29 cellular contexts compared by ENCODE assay signal in genomic region chr12:65667932-65668331, GRCh38.
DNase-seq lines count a peak whose midpoint lies in the region; ATAC-seq, FAIRE-seq and TF ChIP-seq lines count a peak whose summit lies in the region.
"Had no signal": no experiment of that assay in that cellular context is flagged by ENCODE, and none has a peak within 500 bp of the region (broad histone marks: within the 10 kb centered on the region; RNA-seq: fewer than 3 reads in every experiment).

No MANE protein-coding gene starts in this region.

- H3K4me2 ChIP-seq in SK-N-SH: peak overlapping the region; percentile 56
- no peak overlapping the region for H3K4me2 ChIP-seq in endothelial cell of umbilical vein (ENCODE audit: insufficient read depth, low read length)
- peak overlapping the region; percentile 7 for H3K4me2 ChIP-seq in neural progenitor cell
- H3K4me2 ChIP-seq: PC-9 had no signal

- TF ChIP-seq EP300 in SK-N-SH (IDR thresholded peaks at IDR 0.05; ENCODE audit: borderline replicate concordance in 1 of 2, low read depth in 1 of 2, low read length in 1 of 2) (no peak), upper lobe of left lung (IDR thresholded peaks at IDR 0.05) (no peak)

- H3K4me3 ChIP-seq in SK-N-SH (ENCODE audit: low read depth in 2 of 2, low read length in 1 of 2) (no peak overlapping the region), endothelial cell of umbilical vein (replicated peaks in 1 of 3; ENCODE audit: insufficient read depth in 1 of 3, low read depth in 1 of 3, low read length in 3 of 3) (no peak overlapping the region), neural progenitor cell (no peak overlapping the region), upper lobe of left lung (no peak overlapping the region)
- H3K4me3 ChIP-seq: GM23248, left ventricle myocardium inferior, PC-9, skin epidermis, testis had no signal

- no peaks in the 10 kb centered on the region for H3K36me3 Mint-ChIP-seq in neural progenitor cell
- no peaks in the 10 kb centered on the region for H3K36me3 Mint-ChIP-seq in progenitor cell of endocrine pancreas (ENCODE audit: insufficient read depth)
- H3K36me3 Mint-ChIP-seq: activated CD4-positive, alpha-beta memory T cell treated with anti-CD3 and anti-CD28 coated beads for 36 hours; mesothelial cell of epicardium; naive thymus-derived CD4-positive, alpha-beta T cell had no signal

- no peaks in the 10 kb centered on the region for H3K79me2 ChIP-seq in SK-N-SH (ENCODE audit: insufficient read depth)
- no peaks in the 10 kb centered on the region for H3K79me2 ChIP-seq in endothelial cell of umbilical vein (ENCODE audit: control insufficient read depth, insufficient read depth, low read length)
- H3K79me2 ChIP-seq in neural progenitor cell (ENCODE audit: low read depth): no peaks in the 10 kb centered on the region

- H3K4me1 Mint-ChIP-seq in neural progenitor cell (peaks cover 2% of the 10 kb centered on the region), progenitor cell of endocrine pancreas (ENCODE audit: low read depth) (peaks cover 3% of the 10 kb centered on the region)

- peaks cover 48% of the 10 kb centered on the region for H3F3A ChIP-seq in SK-N-SH (replicated peaks; ENCODE audit: insufficient read depth)
- no peaks in the 10 kb centered on the region for H3F3A ChIP-seq in neural progenitor cell (ENCODE audit: low read depth)

- no peaks in the 10 kb centered on the region for H3K9me1 ChIP-seq in endothelial cell of umbilical vein (replicated peaks; ENCODE audit: control insufficient read depth, extremely low read depth, insufficient read depth, low read length)

- H3K9ac ChIP-seq in SK-N-SH: peak overlapping the region; percentile 63
- no peak overlapping the region for H3K9ac ChIP-seq in endothelial cell of umbilical vein (replicated peaks; ENCODE audit: extremely low read depth, insufficient read depth, low read length)
- H3K9ac ChIP-seq in neural progenitor cell: no peak overlapping the region
- H3K9ac ChIP-seq: GM23248 had no signal

- H3K27me3 ChIP-seq in SK-N-SH (ENCODE audit: insufficient read depth) (no peaks in the 10 kb centered on the region), endothelial cell of umbilical vein (ENCODE audit: control insufficient read depth in 2 of 2, insufficient read depth in 2 of 2, low read length in 2 of 2) (no peaks in the 10 kb centered on the region), neural progenitor cell (no peaks in the 10 kb centered on the region), upper lobe of left lung (no peaks in the 10 kb centered on the region)
- H3K27me3 ChIP-seq: testis had no signal

- DNase-seq in NCI-H82 (lab: John Stamatoyannopoulos, UW) (peak; percentile 15), NCI-H82 treated with DMSO at 0.1 percent for 48 hours (lab: John Stamatoyannopoulos, UW; ENCODE audit: unreplicated experiment) (no peak), SK-N-SH (no peak), endothelial cell of umbilical vein (ENCODE audit: low read depth, low spot score) (no peak), neural progenitor cell (ENCODE audit: low spot score) (no peak), upper lobe of left lung (no peak), progenitor cell of endocrine pancreas (ENCODE audit: low spot score, unreplicated experiment) (no peak)
- DNase-seq in stimulated activated CD4-positive, alpha-beta T cell treated with anti-CD3 and anti-CD28 coated beads, Interleukin-4, amount 100 ng/mL, for 1 hour: no peak
- DNase-seq: activated CD4-positive, alpha-beta memory T cell treated with anti-CD3 and anti-CD28 coated beads for 36 hours; activated CD4-positive, alpha-beta T cell treated with anti-CD3 and anti-CD28 coated beads for 1 hour; activated T-cell treated with anti-CD3 and anti-CD28 coated beads, Interleukin-2, amount 50 U/mL, for 72 hours; Caco-2; GM23248; head of caudate nucleus; left ventricle myocardium inferior; naive thymus-derived CD4-positive, alpha-beta T cell; NCI-H1092; NCI-H1694; NCI-H510A; PC-9; Right ventricle myocardium superior; stimulated activated naive CD4-positive, alpha-beta T cell treated with Interleukin-2 at 50 U/mL for 16 hours; testis had no signal

- intact Hi-C loops in endothelial cell of umbilical vein (cut with micrococcal nuclease): no loop called here

- BruUV-seq in endothelial cell of umbilical vein (replicated peaks; lab: Mats Ljungman, UMichigan): no TSS peak

- no peaks in the 10 kb centered on the region for H4K20me1 ChIP-seq in SK-N-SH (ENCODE audit: insufficient read depth)
- no peaks in the 10 kb centered on the region for H4K20me1 ChIP-seq in endothelial cell of umbilical vein (replicated peaks; ENCODE audit: control insufficient read depth, extremely low read depth, insufficient read depth, low read length)
- no peaks in the 10 kb centered on the region for H4K20me1 ChIP-seq in neural progenitor cell (ENCODE audit: low read depth)

- dilution Hi-C loops in endothelial cell of umbilical vein (cut with MboI; ENCODE audit: extremely low pct_ligation_motif_present, low sequenced_read_pairs): no loop called here

- POLR2A ChIA-PET in SK-N-SH (lab: Yijun Ruan, JAX): no interaction called here
- POLR2A ChIA-PET in endothelial cell of umbilical vein (lab: Charles Lee): no interaction called here

- H2AFZ ChIP-seq in SK-N-SH (ENCODE audit: low read depth) (peak overlapping the region; percentile 58; the same call in 1 of the 2 replicates), endothelial cell of umbilical vein (ENCODE audit: low read depth, low read length) (peak overlapping the region; percentile 62), neural progenitor cell (replicated peaks) (peak overlapping the region; percentile 19)
- H2AFZ ChIP-seq: GM23248, PC-9 had no signal

- TF ChIP-seq CTCF in SK-N-SH (IDR thresholded peaks at IDR 0.05): no peak
- no peak for TF ChIP-seq CTCF in endothelial cell of umbilical vein (IDR thresholded peaks at IDR 0.05; ENCODE audit: extremely low read depth in 1 of 2, insufficient read depth in 1 of 2, low read depth in 1 of 2, low read length in 2 of 2)
- no peak for TF ChIP-seq CTCF in neural progenitor cell (IDR thresholded peaks at IDR 0.05)
- no peak for TF ChIP-seq CTCF in upper lobe of left lung (IDR thresholded peaks at IDR 0.05)
- no peak for TF ChIP-seq CTCF in progenitor cell of endocrine pancreas (IDR thresholded peaks at IDR 0.05; ENCODE audit: unreplicated experiment)

- H3K27ac ChIP-seq in SK-N-SH (ENCODE audit: low read depth in 2 of 2, low read length in 1 of 2) (peak overlapping the region; percentile 69 to 94; a peak in 3 of 4 replicates), endothelial cell of umbilical vein (ENCODE audit: insufficient read depth, low read depth, low read length) (no peak overlapping the region), neural progenitor cell (peak overlapping the region; percentile 2), upper lobe of left lung (no peak overlapping the region)
- H3K27ac ChIP-seq: 22Rv1, C4-2B, GM23248, left ventricle myocardium inferior, PC-9, skin epidermis, testis had no signal

- TF ChIP-seq RAD21 in SK-N-SH (IDR thresholded peaks at IDR 0.05; ENCODE audit: low read length): no peak

- peaks cover 14% of the 10 kb centered on the region for H3K9me3 Mint-ChIP-seq in neural progenitor cell
- peaks cover 16% of the 10 kb centered on the region for H3K9me3 Mint-ChIP-seq in progenitor cell of endocrine pancreas (ENCODE audit: low read depth)
- H3K9me3 Mint-ChIP-seq: activated CD4-positive, alpha-beta memory T cell treated with anti-CD3 and anti-CD28 coated beads for 36 hours had no signal

- H3K27ac Mint-ChIP-seq in neural progenitor cell (no peak overlapping the region), progenitor cell of endocrine pancreas (no peak overlapping the region)
- H3K27ac Mint-ChIP-seq: activated CD4-positive, alpha-beta memory T cell treated with anti-CD3 and anti-CD28 coated beads for 36 hours; activated T-cell treated with anti-CD3 and anti-CD28 coated beads, Interleukin-2, amount 50 U/mL, for 72 hours; mesothelial cell of epicardium; naive thymus-derived CD4-positive, alpha-beta T cell had no signal

- no peaks in the 10 kb centered on the region for H3K9me2 ChIP-seq in SK-N-SH

- ATAC-seq in upper lobe of left lung (ENCODE audit: low FRiP score in 2 of 2): no peak
- ATAC-seq: activated T-cell treated with anti-CD3 and anti-CD28 coated beads, Interleukin-2, amount 50 U/mL, for 72 hours; naive thymus-derived CD4-positive, alpha-beta T cell had no signal

- TF ChIP-seq POLR2A in endothelial cell of umbilical vein (IDR thresholded peaks at IDR 0.05; ENCODE audit: low read depth, low read length) (no peak), upper lobe of left lung (IDR thresholded peaks at IDR 0.05) (no peak)

- no peaks in the 10 kb centered on the region for H3K36me3 ChIP-seq in SK-N-SH (replicated peaks in 1 of 2; ENCODE audit: control insufficient read depth in 1 of 2, insufficient read depth in 2 of 2, low read length in 1 of 2)
- H3K36me3 ChIP-seq in endothelial cell of umbilical vein (ENCODE audit: control insufficient read depth in 2 of 2, extremely low read depth in 1 of 2, insufficient read depth in 2 of 2, low read length in 2 of 2): no peaks in the 10 kb centered on the region
- no peaks in the 10 kb centered on the region for H3K36me3 ChIP-seq in neural progenitor cell
- no peaks in the 10 kb centered on the region for H3K36me3 ChIP-seq in upper lobe of left lung
- H3K36me3 ChIP-seq: left ventricle myocardium inferior had no signal

- H3K9me3 ChIP-seq in SK-N-SH (no peaks in the 10 kb centered on the region), endothelial cell of umbilical vein (replicated peaks; ENCODE audit: control insufficient read depth, insufficient read depth, low read length) (no peaks in the 10 kb centered on the region), neural progenitor cell (ENCODE audit: low read depth) (no peaks in the 10 kb centered on the region), upper lobe of left lung (no peaks in the 10 kb centered on the region)
- H3K9me3 ChIP-seq: Caco-2, left ventricle myocardium inferior, testis had no signal

- H3K4me1 ChIP-seq in SK-N-SH (ENCODE audit: control insufficient read depth in 1 of 2, insufficient read depth in 2 of 2, low read depth in 1 of 2, low read length in 1 of 2) (peaks cover 0 to 23% of the 10 kb centered on the region in 2 experiments; a peak in 3 of 4 replicates), endothelial cell of umbilical vein (ENCODE audit: control insufficient read depth, extremely low read depth, insufficient read depth, low read length) (peaks cover 14% of the 10 kb centered on the region), neural progenitor cell (peaks cover 21% of the 10 kb centered on the region), upper lobe of left lung (no peaks in the 10 kb centered on the region)
- H3K4me1 ChIP-seq: Caco-2, left ventricle myocardium inferior, testis had no signal

- FAIRE-seq in endothelial cell of umbilical vein (lab: Jason Lieb, UNC): no peak
- FAIRE-seq: G401.6, urothelium cell line had no signal

- no peak overlapping the region for H3K4me3 Mint-ChIP-seq in neural progenitor cell
- H3K4me3 Mint-ChIP-seq in progenitor cell of endocrine pancreas (ENCODE audit: low read depth): no peak overlapping the region
- H3K4me3 Mint-ChIP-seq: activated CD4-positive, alpha-beta memory T cell treated with anti-CD3 and anti-CD28 coated beads for 36 hours; activated T-cell treated with anti-CD3 and anti-CD28 coated beads, Interleukin-2, amount 50 U/mL, for 72 hours; mesothelial cell of epicardium; naive thymus-derived CD4-positive, alpha-beta T cell had no signal

- WGBS in SK-N-SH (ENCODE audit: low lambda C conversion rate): 40% methylated on average over 9 of the region's 9 CpGs
- 50 to 65% methylated on average over 8 to 9 of the region's 9 CpGs for WGBS in upper lobe of left lung, 2 donors

- CTCF ChIA-PET in SK-N-SH (lab: Yijun Ruan, JAX) (interaction anchor here (0.6 to 1.0 kb wide), 2 partner anchors 10 to 111 kb away, joined by 3 read pairs; no protein-coding TSS in a partner anchor), endothelial cell of umbilical vein (lab: Charles Lee) (interaction anchor here (1.3 to 1.7 kb wide), 4 partner anchors 8 to 65 kb away, joined by 3 to 5 read pairs (median 4); no protein-coding TSS in a partner anchor)

- H3K27me3 Mint-ChIP-seq in neural progenitor cell (ENCODE audit: insufficient read depth, low read depth) (peaks cover 3% of the 10 kb centered on the region), progenitor cell of endocrine pancreas (no peaks in the 10 kb centered on the region)

Comparison
In these comparisons a context has a peak if more than half of its experiments do, and no peak if none do; other contexts are left out.
1. H3K27ac ChIP-seq: peak in SK-N-SH (2 of 2) and neural progenitor cell (single experiment); none in endothelial cell of umbilical vein (single experiment) and upper lobe of left lung (0 of 4).
2. Peak in every context shown above with its lines, with median percentiles within 50 percentile points of each other: H2AFZ ChIP-seq.